9 cellular contexts compared by ENCODE assay signal in the genomic region with DNA sequence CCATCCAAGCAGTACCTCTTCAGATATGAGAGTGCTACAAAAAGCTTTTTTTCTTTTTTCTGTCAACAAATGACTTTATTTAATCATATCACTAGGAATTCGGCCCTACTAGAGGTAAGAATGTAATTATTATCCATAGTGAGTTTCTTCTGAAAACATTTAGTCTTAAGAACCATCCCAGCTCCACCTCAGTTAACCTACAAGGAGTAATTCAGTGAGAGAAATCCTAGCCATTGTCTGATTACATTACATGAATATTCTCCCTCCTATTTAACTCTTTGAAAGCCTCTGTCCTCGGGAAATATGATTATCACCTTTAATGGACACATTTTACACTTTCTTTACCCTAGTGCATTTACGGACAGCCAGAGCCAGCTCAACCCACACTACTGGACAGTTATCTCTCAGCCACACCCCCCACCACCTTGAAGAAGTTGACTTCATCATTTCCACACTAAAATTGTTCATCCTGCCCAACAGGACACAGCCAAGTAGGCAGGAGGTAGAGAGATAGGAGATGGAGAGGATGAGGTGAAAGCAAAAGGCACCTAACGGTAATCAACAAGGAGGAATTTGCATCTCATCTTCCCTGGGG. TPM values are rescaled to one million over a fixed set of nuclear protein-coding genes. Genes with fewer than 3 reads are reported as not detected.
DNase-seq lines count a peak whose midpoint lies in the region; ATAC-seq, FAIRE-seq and TF ChIP-seq lines count a peak whose summit lies in the region.
"Had no signal": no experiment of that assay in that cellular context is flagged by ENCODE, and none has a peak within 500 bp of the region (broad histone marks: within the 10 kb centered on the region; RNA-seq: fewer than 3 reads in every experiment).

No MANE protein-coding gene starts in this region.

- no TSS peak for BruUV-seq in endothelial cell of umbilical vein (replicated peaks; lab: Mats Ljungman, UMichigan)

- no peak overlapping the region for H2BK12ac ChIP-seq in trophoblast cell (ENCODE audit: low read length)

- H3K4me3 ChIP-seq in CD8-positive, alpha-beta memory T cell (ENCODE audit: low read length) = no peak overlapping the region
- H3K4me3 ChIP-seq in endothelial cell of umbilical vein (replicated peaks in 1 of 3; ENCODE audit: insufficient read depth in 1 of 3, low read depth in 1 of 3, low read length in 3 of 3) (no peak overlapping the region), trophoblast cell (ENCODE audit: low read depth, low read length) (no peak overlapping the region)

- H4K12ac ChIP-seq in trophoblast cell (ENCODE audit: low read depth, low read length) = no peak overlapping the region

- H3K14ac ChIP-seq in trophoblast cell (ENCODE audit: low read length) = no peak overlapping the region

- H2BK5ac ChIP-seq in trophoblast cell (ENCODE audit: low read depth, low read length, poor library complexity) = no peak overlapping the region

- DNase-seq in CD8-positive, alpha-beta memory T cell = no peak
- DNase-seq in NCI-H748 (lab: John Stamatoyannopoulos, UW; ENCODE audit: unreplicated experiment) (peak; percentile 44), endothelial cell of umbilical vein (ENCODE audit: low read depth, low spot score) (no peak), trophoblast cell (no peak), NCI-H524 treated with DMSO at 0.1 percent for 48 hours (lab: John Stamatoyannopoulos, UW) (no peak), activated gamma-delta T cell (lab: John Stamatoyannopoulos, UW) (no peak)
- no peak for DNase-seq in stimulated activated CD4-positive, alpha-beta T cell treated with anti-CD3 and anti-CD28 coated beads, Interleukin-4, amount 100 ng/mL, for 4 hours
- DNase-seq: Kasumi-1 had no signal

- no peak for TF ChIP-seq POLR2A in endothelial cell of umbilical vein (IDR thresholded peaks at IDR 0.05; ENCODE audit: low read depth, low read length)

- peak overlapping the region in 1 of 8 donors; percentile 70 for H3K27ac Mint-ChIP-seq in CD8-positive, alpha-beta memory T cell

- no peaks in the 10 kb centered on the region for H3K36me3 ChIP-seq in CD8-positive, alpha-beta memory T cell (ENCODE audit: insufficient read depth, low read length)
- no peaks in the 10 kb centered on the region for H3K36me3 ChIP-seq in endothelial cell of umbilical vein (ENCODE audit: control insufficient read depth in 2 of 2, extremely low read depth in 1 of 2, insufficient read depth in 2 of 2, low read length in 2 of 2)
- no peaks in the 10 kb centered on the region for H3K36me3 ChIP-seq in trophoblast cell (ENCODE audit: control insufficient read depth in 1 of 2, insufficient read depth in 2 of 2, low read length in 2 of 2)

- no peaks in the 10 kb centered on the region for H4K20me1 ChIP-seq in endothelial cell of umbilical vein (replicated peaks; ENCODE audit: control insufficient read depth, extremely low read depth, insufficient read depth, low read length)

- no peak for TF ChIP-seq CTCF in endothelial cell of umbilical vein (IDR thresholded peaks at IDR 0.05; ENCODE audit: extremely low read depth in 1 of 2, insufficient read depth in 1 of 2, low read depth in 1 of 2, low read length in 2 of 2)

- CTCF ChIA-PET in CD8-positive, alpha-beta memory T cell (lab: Charles Lee) = no interaction called here
- CTCF ChIA-PET in endothelial cell of umbilical vein (lab: Charles Lee) = interaction anchor here (1.0 kb wide), 1 partner anchor 40 kb away, joined by 5 read pairs; no protein-coding TSS in a partner anchor

- dilution Hi-C loops in endothelial cell of umbilical vein (cut with MboI; ENCODE audit: extremely low pct_ligation_motif_present, low sequenced_read_pairs) = no loop called here

- H3K9ac ChIP-seq in endothelial cell of umbilical vein (replicated peaks; ENCODE audit: extremely low read depth, insufficient read depth, low read length) (no peak overlapping the region), trophoblast cell (ENCODE audit: low read length) (no peak overlapping the region)

- H4K8ac ChIP-seq in trophoblast cell (ENCODE audit: low read depth, low read length) = no peak overlapping the region

- no peaks in the 10 kb centered on the region for H3K4me1 ChIP-seq in CD8-positive, alpha-beta memory T cell (ENCODE audit: insufficient read depth, low read length)
- H3K4me1 ChIP-seq in endothelial cell of umbilical vein (ENCODE audit: control insufficient read depth, extremely low read depth, insufficient read depth, low read length) (peaks cover 6% of the 10 kb centered on the region), trophoblast cell (ENCODE audit: control insufficient read depth in 1 of 2, insufficient read depth in 2 of 2, low read length in 2 of 2) (peaks cover 6 to 7% of the 10 kb centered on the region in 2 experiments)

- no peak overlapping the region for H3K4me2 ChIP-seq in endothelial cell of umbilical vein (ENCODE audit: insufficient read depth, low read length)
- peak overlapping the region; percentile 62 for H3K4me2 ChIP-seq in trophoblast cell (ENCODE audit: low read length)

- peaks cover 0 to 1% (median 0%) of the 10 kb centered on the region in 3 donors for H3K36me3 Mint-ChIP-seq in CD8-positive, alpha-beta memory T cell

- H3K79me2 ChIP-seq in endothelial cell of umbilical vein (ENCODE audit: control insufficient read depth, insufficient read depth, low read length) (no peaks in the 10 kb centered on the region), trophoblast cell (ENCODE audit: control insufficient read depth, insufficient read depth, low read length, poor library complexity) (no peaks in the 10 kb centered on the region)

- no peak for ATAC-seq in HG03520 (IDR thresholded peaks at IDR 0.05; ENCODE audit: unreplicated experiment)

- no peak overlapping the region for H3K18ac ChIP-seq in trophoblast cell (ENCODE audit: low read length)

- no peak overlapping the region for H3K23ac ChIP-seq in trophoblast cell (ENCODE audit: low read length)

- peaks cover 0 to 4% (median 0%) of the 10 kb centered on the region in 5 donors for H3K9me3 Mint-ChIP-seq in CD8-positive, alpha-beta memory T cell

- H3K27me3 ChIP-seq in CD8-positive, alpha-beta memory T cell (ENCODE audit: insufficient read depth, low read length, poor library complexity, severe bottlenecking) = peaks cover 8% of the 10 kb centered on the region
- H3K27me3 ChIP-seq in endothelial cell of umbilical vein (ENCODE audit: control insufficient read depth in 2 of 2, insufficient read depth in 2 of 2, low read length in 2 of 2) (peaks cover 7 to 26% of the 10 kb centered on the region in 2 experiments), trophoblast cell (ENCODE audit: insufficient read depth, low read length) (peaks cover 20% of the 10 kb centered on the region)

- FAIRE-seq in endothelial cell of umbilical vein (lab: Jason Lieb, UNC) = no peak

- no peak overlapping the region for H2BK120ac ChIP-seq in trophoblast cell (ENCODE audit: insufficient read depth, low read length, poor library complexity)

- intact Hi-C loops in endothelial cell of umbilical vein (cut with micrococcal nuclease) = no loop called here

- no peak overlapping the region for H2AFZ ChIP-seq in endothelial cell of umbilical vein (ENCODE audit: low read depth, low read length)
- H2AFZ ChIP-seq in trophoblast cell (ENCODE audit: insufficient read depth, low read length, poor library complexity) = no peak overlapping the region

- H3K27me3 Mint-ChIP-seq in CD8-positive, alpha-beta memory T cell = peaks cover 14 to 24% of the 10 kb centered on the region in 2 donors

- H2AK5ac ChIP-seq in trophoblast cell (ENCODE audit: low read length) = no peak overlapping the region

- no CpG with 5 or more reads among the region's 4 CpGs for WGBS in trophoblast cell (ENCODE audit: extremely low coverage, insufficient coverage, insufficient read length)

- no peak overlapping the region for H4K91ac ChIP-seq in trophoblast cell (ENCODE audit: low read depth, low read length)

- no peak overlapping the region for H3K4ac ChIP-seq in trophoblast cell (ENCODE audit: low read depth, low read length)

- peaks cover 8 to 13% (median 13%) of the 10 kb centered on the region in 3 donors for H3K4me1 Mint-ChIP-seq in CD8-positive, alpha-beta memory T cell

- POLR2A ChIA-PET in CD8-positive, alpha-beta memory T cell (lab: Charles Lee) = no interaction called here
- POLR2A ChIA-PET in endothelial cell of umbilical vein (lab: Charles Lee) = no interaction called here

- H3K9me3 ChIP-seq in CD8-positive, alpha-beta memory T cell (ENCODE audit: low read length) = no peaks in the 10 kb centered on the region
- H3K9me3 ChIP-seq in endothelial cell of umbilical vein (replicated peaks; ENCODE audit: control insufficient read depth, insufficient read depth, low read length) = no peaks in the 10 kb centered on the region
- no peaks in the 10 kb centered on the region for H3K9me3 ChIP-seq in trophoblast cell (ENCODE audit: insufficient read depth, low read depth, low read length)

- H3K79me1 ChIP-seq in trophoblast cell (ENCODE audit: low read length) = no peaks in the 10 kb centered on the region

- peak overlapping the region; percentile 6 to 85 (median 67) for H3K4me3 Mint-ChIP-seq in CD8-positive, alpha-beta memory T cell

- H3K9me1 ChIP-seq in endothelial cell of umbilical vein (replicated peaks; ENCODE audit: control insufficient read depth, extremely low read depth, insufficient read depth, low read length) = no peaks in the 10 kb centered on the region

- no peak overlapping the region for H3K27ac ChIP-seq in CD8-positive, alpha-beta memory T cell (ENCODE audit: low read depth, low read length)
- H3K27ac ChIP-seq in endothelial cell of umbilical vein (ENCODE audit: insufficient read depth, low read depth, low read length) = no peak overlapping the region
- H3K27ac ChIP-seq in trophoblast cell (ENCODE audit: low read depth, low read length) = no peak overlapping the region

TF ChIP-seq in endothelial cell of umbilical vein, 7 proteins besides CTCF, POLR2A, EP300 and RAD21:
- TF ChIP-seq MAX (IDR thresholded peaks at IDR 0.05; ENCODE audit: insufficient read depth, insufficient read length) (no peak), EZH2 (IDR thresholded peaks at IDR 0.05; ENCODE audit: borderline replicate concordance, low read depth, low read length, severe bottlenecking) (peak; percentile 0)
TF ChIP-seq in endothelial cell of umbilical vein: peak in this region for 1.

RNA-seq across cellular contexts. Expression of gene PPFIA2, which starts 1.3 kb away (rescaled TPM):
- not detected for total RNA-seq in CD8-positive, alpha-beta memory T cell
- not detected for polyA plus RNA-seq in CD8-positive, alpha-beta memory T cell
- total RNA-seq in endothelial cell of umbilical vein = not detected in 2 replicates
- not detected in 2 replicates for polyA plus RNA-seq in endothelial cell of umbilical vein
- polyA plus RNA-seq in endothelial cell of umbilical vein (2011; cell fraction: cytosol; rRNA removed) = not detected in 2 replicates
- polyA plus RNA-seq in endothelial cell of umbilical vein (2011; cell fraction: nucleus; rRNA removed) = 0.28 TPM in 1 of 2 replicates, not detected in the other
- polyA plus RNA-seq in endothelial cell of umbilical vein (2012) = not detected in 2 replicates
- 1.2 TPM in 1 of 2 replicates, not detected in the other for polyA minus RNA-seq in endothelial cell of umbilical vein
- not detected for polyA minus RNA-seq in endothelial cell of umbilical vein (2011; cell fraction: cytosol; rRNA and poly(A)+ RNA removed)
- not detected in 2 replicates for polyA minus RNA-seq in endothelial cell of umbilical vein (2011; cell fraction: nucleus; rRNA and poly(A)+ RNA removed)
- 0.08 TPM in 1 of 2 replicates, not detected in the other for polyA plus RNA-seq in trophoblast cell (2013)
